Comparison of ENCODE assay signal across 8 cellular contexts in genomic region chr5:16784843-16785791, GRCh38.
DNase-seq lines count a peak whose midpoint lies in the region; ATAC-seq and TF ChIP-seq lines count a peak whose summit lies in the region.

No MANE protein-coding gene starts in this region.

- H3K4me3 ChIP-seq in fibroblast of villous mesenchyme (ENCODE audit: low read depth, low read length) (no peak overlapping the region), left lung (no peak overlapping the region), PC-9 (no peak overlapping the region)

- H3K27ac Mint-ChIP-seq in effector memory CD8-positive, alpha-beta T cell: no peak overlapping the region

- TF ChIP-seq CTCF in fibroblast of villous mesenchyme (IDR thresholded peaks at IDR 0.05; ENCODE audit: insufficient read depth, low read depth, low read length) (no peak), left lung (IDR thresholded peaks at IDR 0.05) (no peak), PC-9 (conservative IDR thresholded peaks at IDR 0.05) (no peak)

- H3K36me3 ChIP-seq in left lung: peaks cover 0 to 6% of the 10 kb centered on the region in 2 donors
- H3K36me3 ChIP-seq in PC-9 (ENCODE audit: low read depth): no peaks in the 10 kb centered on the region

- H3K4me1 Mint-ChIP-seq in effector memory CD8-positive, alpha-beta T cell (ENCODE audit: low read depth in 2 of 2): peaks cover 3 to 14% of the 10 kb centered on the region in 2 donors

- H3K27me3 ChIP-seq in left lung (no peaks in the 10 kb centered on the region), PC-9 (ENCODE audit: insufficient read depth, low read depth) (no peaks in the 10 kb centered on the region)

- H3K79me2 ChIP-seq in PC-9 (ENCODE audit: low read depth): no peaks in the 10 kb centered on the region

- no peaks in the 10 kb centered on the region for H3K4me1 ChIP-seq in left lung
- no peaks in the 10 kb centered on the region for H3K4me1 ChIP-seq in PC-9 (replicated peaks; ENCODE audit: insufficient read depth)

- H3F3A ChIP-seq in PC-9 (ENCODE audit: insufficient read depth, low read depth): no peaks in the 10 kb centered on the region

- H3K27ac ChIP-seq in left lung (no peak overlapping the region), PC-9 (no peak overlapping the region)

- peaks cover 21 to 40% of the 10 kb centered on the region in 2 donors for H3K27me3 Mint-ChIP-seq in effector memory CD8-positive, alpha-beta T cell

- ATAC-seq in GM19468 (IDR thresholded peaks at IDR 0.05; ENCODE audit: extremely low read depth, unreplicated experiment) (peak; percentile 94), HG03457 (IDR thresholded peaks at IDR 0.05; ENCODE audit: unreplicated experiment) (peak; percentile 99), left lung (no peak)
- ATAC-seq in effector memory CD8-positive, alpha-beta T cell (replicated peaks): no peak

- peak overlapping the region in 1 of 2 donors; percentile 17 for H3K4me3 Mint-ChIP-seq in effector memory CD8-positive, alpha-beta T cell

- H3K9me3 ChIP-seq in left lung: no peaks in the 10 kb centered on the region
- no peaks in the 10 kb centered on the region for H3K9me3 ChIP-seq in PC-9 (ENCODE audit: insufficient read depth, low read depth)

- POLR2A ChIA-PET in PC-9 (lab: Charles Lee; ENCODE audit: unreplicated experiment): no interaction called here

- H2AFZ ChIP-seq in PC-9: no peak overlapping the region

- no peaks in the 10 kb centered on the region for H4K20me1 ChIP-seq in PC-9 (ENCODE audit: insufficient read depth)

- no peaks in the 10 kb centered on the region for H3K9me3 Mint-ChIP-seq in effector memory CD8-positive, alpha-beta T cell

- intact Hi-C loops in left lung (cut with DNase I) (loop anchor here (5.0 to 10.0 kb wide), 2 partner anchors 400 to 407 kb away; no protein-coding TSS in a partner anchor), PC-9 (cut with micrococcal nuclease; ENCODE audit: unreplicated experiment) (loop anchor here (5.0 kb wide), 1 partner anchor 1522 kb away; no protein-coding TSS in a partner anchor)

- no peak overlapping the region for H3K4me2 ChIP-seq in PC-9

- BruUV-seq in PC-9 (replicated peaks; lab: Mats Ljungman, UMichigan): no TSS peak

- H3K36me3 Mint-ChIP-seq in effector memory CD8-positive, alpha-beta T cell (ENCODE audit: insufficient read depth): no peaks in the 10 kb centered on the region

- CTCF ChIA-PET in PC-9 (lab: Charles Lee): interaction anchor here (0.6 kb wide), 1 partner anchor 401 kb away, joined by 3 read pairs; no protein-coding TSS in a partner anchor

- DNase-seq in Ammon's horn (ENCODE audit: low spot score) (peak; percentile 71), fibroblast of villous mesenchyme (ENCODE audit: low read depth) (peak; percentile 54), left lung (no peak), COLO829 (ENCODE audit: low spot score) (no peak), PC-9 (no peak)
- DNase-seq in effector memory CD8-positive, alpha-beta T cell: no peak

- no peaks in the 10 kb centered on the region for H3K9me2 ChIP-seq in PC-9 (ENCODE audit: insufficient read depth)

Comparison
In these comparisons a context has a peak if more than half of its experiments do, and no peak if none do; other contexts are left out.
1. DNase-seq: peak in Ammon's horn (single experiment) and fibroblast of villous mesenchyme (single experiment); none in left lung (0 of 2), COLO829 (single experiment), effector memory CD8-positive, alpha-beta T cell (0 of 3) and PC-9 (0 of 2).
2. ATAC-seq: peak in GM19468 (single experiment) and HG03457 (single experiment); none in left lung (single experiment) and effector memory CD8-positive, alpha-beta T cell (single experiment).